In genomic region chr5:60860572-60860971, GRCh38 we compare ENCODE assay signal across 1 cellular context. TPM values are rescaled to one million over a fixed set of nuclear protein-coding genes. Genes with fewer than 3 reads are reported as not detected.
"Had no signal": no experiment of that assay in that cellular context is flagged by ENCODE, and none has a peak within 500 bp of the region (broad histone marks: within the 10 kb centered on the region; RNA-seq: fewer than 3 reads in every experiment).

No MANE protein-coding gene starts in this region.

RNA-seq across cellular contexts. Expression of gene ELOVL7, which starts 16.5 kb away (rescaled TPM):
- polyA plus RNA-seq: naive thymus-derived CD4-positive, alpha-beta T cell had no signal
